1 cellular context compared by ENCODE assay signal in the genomic region with DNA sequence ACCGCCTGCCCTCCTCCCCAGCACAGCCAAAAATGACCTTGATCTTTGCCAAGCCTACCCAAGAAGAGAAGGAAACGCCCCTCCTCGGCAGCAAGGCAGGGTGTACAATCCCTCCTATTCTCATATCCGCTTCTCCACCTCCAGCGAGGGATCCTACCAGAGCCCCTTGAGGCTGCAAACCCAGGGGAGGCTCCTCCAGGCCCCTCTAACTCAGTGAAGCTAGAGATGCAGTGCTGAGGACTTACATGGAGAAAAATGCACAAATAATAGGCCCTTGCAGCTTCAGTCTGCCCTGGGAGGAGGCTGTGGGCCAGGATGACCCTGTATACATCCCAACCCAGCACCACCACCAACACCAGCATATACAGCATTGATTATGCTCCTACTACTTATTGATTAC.
TF ChIP-seq lines count a peak whose summit lies in the region.

No MANE protein-coding gene starts in this region.

TF ChIP-seq in GM23338, 12 proteins besides CTCF, POLR2A, EP300 and RAD21 (continued from another document):
- TF ChIP-seq, protein P1, sequence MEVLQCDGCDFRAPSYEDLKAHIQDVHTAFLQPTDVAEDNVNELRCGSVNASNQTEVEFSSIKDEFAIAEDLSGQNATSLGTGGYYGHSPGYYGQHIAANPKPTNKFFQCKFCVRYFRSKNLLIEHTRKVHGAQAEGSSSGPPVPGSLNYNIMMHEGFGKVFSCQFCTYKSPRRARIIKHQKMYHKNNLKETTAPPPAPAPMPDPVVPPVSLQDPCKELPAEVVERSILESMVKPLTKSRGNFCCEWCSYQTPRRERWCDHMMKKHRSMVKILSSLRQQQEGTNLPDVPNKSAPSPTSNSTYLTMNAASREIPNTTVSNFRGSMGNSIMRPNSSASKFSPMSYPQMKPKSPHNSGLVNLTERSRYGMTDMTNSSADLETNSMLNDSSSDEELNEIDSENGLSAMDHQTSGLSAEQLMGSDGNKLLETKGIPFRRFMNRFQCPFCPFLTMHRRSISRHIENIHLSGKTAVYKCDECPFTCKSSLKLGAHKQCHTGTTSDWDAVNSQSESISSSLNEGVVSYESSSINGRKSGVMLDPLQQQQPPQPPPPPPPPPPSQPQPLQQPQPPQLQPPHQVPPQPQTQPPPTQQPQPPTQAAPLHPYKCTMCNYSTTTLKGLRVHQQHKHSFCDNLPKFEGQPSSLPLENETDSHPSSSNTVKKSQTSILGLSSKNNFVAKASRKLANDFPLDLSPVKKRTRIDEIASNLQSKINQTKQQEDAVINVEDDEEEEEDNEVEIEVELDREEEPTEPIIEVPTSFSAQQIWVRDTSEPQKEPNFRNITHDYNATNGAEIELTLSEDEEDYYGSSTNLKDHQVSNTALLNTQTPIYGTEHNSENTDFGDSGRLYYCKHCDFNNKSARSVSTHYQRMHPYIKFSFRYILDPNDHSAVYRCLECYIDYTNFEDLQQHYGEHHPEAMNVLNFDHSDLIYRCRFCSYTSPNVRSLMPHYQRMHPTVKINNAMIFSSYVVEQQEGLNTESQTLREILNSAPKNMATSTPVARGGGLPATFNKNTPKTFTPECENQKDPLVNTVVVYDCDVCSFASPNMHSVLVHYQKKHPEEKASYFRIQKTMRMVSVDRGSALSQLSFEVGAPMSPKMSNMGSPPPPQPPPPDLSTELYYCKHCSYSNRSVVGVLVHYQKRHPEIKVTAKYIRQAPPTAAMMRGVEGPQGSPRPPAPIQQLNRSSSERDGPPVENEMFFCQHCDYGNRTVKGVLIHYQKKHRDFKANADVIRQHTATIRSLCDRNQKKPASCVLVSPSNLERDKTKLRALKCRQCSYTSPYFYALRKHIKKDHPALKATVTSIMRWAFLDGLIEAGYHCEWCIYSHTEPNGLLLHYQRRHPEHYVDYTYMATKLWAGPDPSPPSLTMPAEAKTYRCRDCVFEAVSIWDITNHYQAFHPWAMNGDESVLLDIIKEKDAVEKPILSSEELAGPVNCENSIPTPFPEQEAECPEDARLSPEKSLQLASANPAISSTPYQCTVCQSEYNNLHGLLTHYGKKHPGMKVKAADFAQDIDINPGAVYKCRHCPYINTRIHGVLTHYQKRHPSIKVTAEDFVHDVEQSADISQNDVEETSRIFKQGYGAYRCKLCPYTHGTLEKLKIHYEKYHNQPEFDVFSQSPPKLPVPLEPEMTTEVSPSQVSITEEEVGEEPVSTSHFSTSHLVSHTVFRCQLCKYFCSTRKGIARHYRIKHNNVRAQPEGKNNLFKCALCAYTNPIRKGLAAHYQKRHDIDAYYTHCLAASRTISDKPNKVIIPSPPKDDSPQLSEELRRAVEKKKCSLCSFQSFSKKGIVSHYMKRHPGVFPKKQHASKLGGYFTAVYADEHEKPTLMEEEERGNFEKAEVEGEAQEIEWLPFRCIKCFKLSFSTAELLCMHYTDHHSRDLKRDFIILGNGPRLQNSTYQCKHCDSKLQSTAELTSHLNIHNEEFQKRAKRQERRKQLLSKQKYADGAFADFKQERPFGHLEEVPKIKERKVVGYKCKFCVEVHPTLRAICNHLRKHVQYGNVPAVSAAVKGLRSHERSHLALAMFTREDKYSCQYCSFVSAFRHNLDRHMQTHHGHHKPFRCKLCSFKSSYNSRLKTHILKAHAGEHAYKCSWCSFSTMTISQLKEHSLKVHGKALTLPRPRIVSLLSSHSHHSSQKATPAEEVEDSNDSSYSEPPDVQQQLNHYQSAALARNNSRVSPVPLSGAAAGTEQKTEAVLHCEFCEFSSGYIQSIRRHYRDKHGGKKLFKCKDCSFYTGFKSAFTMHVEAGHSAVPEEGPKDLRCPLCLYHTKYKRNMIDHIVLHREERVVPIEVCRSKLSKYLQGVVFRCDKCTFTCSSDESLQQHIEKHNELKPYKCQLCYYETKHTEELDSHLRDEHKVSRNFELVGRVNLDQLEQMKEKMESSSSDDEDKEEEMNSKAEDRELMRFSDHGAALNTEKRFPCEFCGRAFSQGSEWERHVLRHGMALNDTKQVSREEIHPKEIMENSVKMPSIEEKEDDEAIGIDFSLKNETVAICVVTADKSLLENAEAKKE (CRISPR knock-in tag; IDR thresholded peaks at IDR 0.05), result no peak
- TF ChIP-seq CREB1 (CRISPR knock-in tag; IDR thresholded peaks at IDR 0.05; ENCODE audit: low read depth), result no peak
- no peak for TF ChIP-seq NANOG (IDR thresholded peaks at IDR 0.05; ENCODE audit: borderline replicate concordance)
- no peak for TF ChIP-seq STAT1 (IDR thresholded peaks at IDR 0.05; ENCODE audit: unreplicated experiment)
- TF ChIP-seq ZNF331 (CRISPR knock-in tag; IDR thresholded peaks at IDR 0.05; ENCODE audit: low read depth), result no peak
- TF ChIP-seq, protein P2, sequence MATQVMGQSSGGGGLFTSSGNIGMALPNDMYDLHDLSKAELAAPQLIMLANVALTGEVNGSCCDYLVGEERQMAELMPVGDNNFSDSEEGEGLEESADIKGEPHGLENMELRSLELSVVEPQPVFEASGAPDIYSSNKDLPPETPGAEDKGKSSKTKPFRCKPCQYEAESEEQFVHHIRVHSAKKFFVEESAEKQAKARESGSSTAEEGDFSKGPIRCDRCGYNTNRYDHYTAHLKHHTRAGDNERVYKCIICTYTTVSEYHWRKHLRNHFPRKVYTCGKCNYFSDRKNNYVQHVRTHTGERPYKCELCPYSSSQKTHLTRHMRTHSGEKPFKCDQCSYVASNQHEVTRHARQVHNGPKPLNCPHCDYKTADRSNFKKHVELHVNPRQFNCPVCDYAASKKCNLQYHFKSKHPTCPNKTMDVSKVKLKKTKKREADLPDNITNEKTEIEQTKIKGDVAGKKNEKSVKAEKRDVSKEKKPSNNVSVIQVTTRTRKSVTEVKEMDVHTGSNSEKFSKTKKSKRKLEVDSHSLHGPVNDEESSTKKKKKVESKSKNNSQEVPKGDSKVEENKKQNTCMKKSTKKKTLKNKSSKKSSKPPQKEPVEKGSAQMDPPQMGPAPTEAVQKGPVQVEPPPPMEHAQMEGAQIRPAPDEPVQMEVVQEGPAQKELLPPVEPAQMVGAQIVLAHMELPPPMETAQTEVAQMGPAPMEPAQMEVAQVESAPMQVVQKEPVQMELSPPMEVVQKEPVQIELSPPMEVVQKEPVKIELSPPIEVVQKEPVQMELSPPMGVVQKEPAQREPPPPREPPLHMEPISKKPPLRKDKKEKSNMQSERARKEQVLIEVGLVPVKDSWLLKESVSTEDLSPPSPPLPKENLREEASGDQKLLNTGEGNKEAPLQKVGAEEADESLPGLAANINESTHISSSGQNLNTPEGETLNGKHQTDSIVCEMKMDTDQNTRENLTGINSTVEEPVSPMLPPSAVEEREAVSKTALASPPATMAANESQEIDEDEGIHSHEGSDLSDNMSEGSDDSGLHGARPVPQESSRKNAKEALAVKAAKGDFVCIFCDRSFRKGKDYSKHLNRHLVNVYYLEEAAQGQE (IDR thresholded peaks at IDR 0.05; ENCODE audit: unreplicated experiment), result no peak
- TF ChIP-seq, protein P3, sequence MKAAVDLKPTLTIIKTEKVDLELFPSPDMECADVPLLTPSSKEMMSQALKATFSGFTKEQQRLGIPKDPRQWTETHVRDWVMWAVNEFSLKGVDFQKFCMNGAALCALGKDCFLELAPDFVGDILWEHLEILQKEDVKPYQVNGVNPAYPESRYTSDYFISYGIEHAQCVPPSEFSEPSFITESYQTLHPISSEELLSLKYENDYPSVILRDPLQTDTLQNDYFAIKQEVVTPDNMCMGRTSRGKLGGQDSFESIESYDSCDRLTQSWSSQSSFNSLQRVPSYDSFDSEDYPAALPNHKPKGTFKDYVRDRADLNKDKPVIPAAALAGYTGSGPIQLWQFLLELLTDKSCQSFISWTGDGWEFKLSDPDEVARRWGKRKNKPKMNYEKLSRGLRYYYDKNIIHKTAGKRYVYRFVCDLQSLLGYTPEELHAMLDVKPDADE (IDR thresholded peaks at IDR 0.05), result no peak
- no peak for TF ChIP-seq EZH2phosphoT487 (IDR thresholded peaks at IDR 0.05; ENCODE audit: unreplicated experiment)
- TF ChIP-seq ZNF114 (CRISPR knock-in tag; IDR thresholded peaks at IDR 0.05), result no peak
- TF ChIP-seq POLR2AphosphoS5 (IDR thresholded peaks at IDR 0.05; ENCODE audit: low read depth), result no peak
- TF ChIP-seq EZH2 (IDR thresholded peaks at IDR 0.05; ENCODE audit: low read depth, unreplicated experiment), result no peak
